14 cellular contexts compared by ENCODE assay signal in genomic region chr11:115644846-115645245, GRCh38.
A peak's percentile ranks its signal among the peaks of the same experiment; 100 is the strongest.
DNase-seq lines count a peak whose midpoint lies in the region; ATAC-seq, FAIRE-seq and TF ChIP-seq lines count a peak whose summit lies in the region.
"Had no signal": no experiment of that assay in that cellular context is flagged by ENCODE, and none has a peak within 500 bp of the region (broad histone marks: within the 10 kb centered on the region; RNA-seq: fewer than 3 reads in every experiment).

No MANE protein-coding gene starts in this region.

- POLR2A ChIA-PET in AG04450 (lab: Yijun Ruan, JAX), result no interaction called here
- POLR2A ChIA-PET in IMR-90 (lab: Charles Lee; ENCODE audit: unreplicated experiment), result no interaction called here

- no peak overlapping the region for H2BK20ac ChIP-seq in IMR-90 (ENCODE audit: low read depth, low read length)

- H3K27me3 ChIP-seq in AG04450 (ENCODE audit: control insufficient read depth, insufficient read depth, low read length) (peaks cover 35% of the 10 kb centered on the region), IMR-90 (ENCODE audit: control insufficient read depth, insufficient read depth, low read length) (peaks cover 39% of the 10 kb centered on the region), ascending aorta (no peaks in the 10 kb centered on the region), adrenal gland (peaks cover 13% of the 10 kb centered on the region)

- TF ChIP-seq CTCF in AG04450 (IDR thresholded peaks at IDR 0.05; ENCODE audit: low read depth, low read length) (no peak), IMR-90 (conservative IDR thresholded peaks at IDR 0.05; ENCODE audit: low read depth, low read length) (no peak), astrocyte of the cerebellum (IDR thresholded peaks at IDR 0.05; ENCODE audit: low read depth, low read length, missing control alignments) (no peak), ascending aorta (IDR thresholded peaks at IDR 0.05) (no peak), adrenal gland (IDR thresholded peaks at IDR 0.05) (no peak)

- dilution Hi-C loops in IMR-90 (cut with HindIII; ENCODE audit: low sequenced_read_pairs, unreplicated experiment), result no loop called here

- H3K4ac ChIP-seq in IMR-90 (ENCODE audit: low read depth, low read length), result no peak overlapping the region

- no peak overlapping the region for H2AK5ac ChIP-seq in IMR-90 (ENCODE audit: low read depth, low read length)

- intact Hi-C loops in IMR-90 (cut with micrococcal nuclease), result no loop called here
- intact Hi-C loops in ascending aorta (cut with DNase I), result no loop called here
- intact Hi-C loops in adrenal gland (cut with DNase I), result no loop called here

- no peak overlapping the region for H3K27ac ChIP-seq in AG04450 (ENCODE audit: low read depth, low read length)
- H3K27ac ChIP-seq in IMR-90 (ENCODE audit: insufficient read depth, low read length), result no peak overlapping the region
- H3K27ac ChIP-seq in ascending aorta, result no peak overlapping the region
- no peak overlapping the region for H3K27ac ChIP-seq in adrenal gland
- H3K27ac ChIP-seq: A549, SK-N-MC had no signal

- peak; percentile 42 for DNase-seq in AG04450 (ENCODE audit: low read depth, low spot score)
- peak; percentile 65 for DNase-seq in IMR-90
- peak; percentile 54 for DNase-seq in astrocyte of the cerebellum (ENCODE audit: low read depth)
- peak; percentile 85 for DNase-seq in left kidney (ENCODE audit: low read depth, low spot score)
- DNase-seq in activated CD4-positive, CD25-positive, alpha-beta regulatory T cell (lab: John Stamatoyannopoulos, UW), result no peak
- no peak for DNase-seq in ascending aorta (ENCODE audit: low spot score in 2 of 2)
- no peak for DNase-seq in frontal cortex (ENCODE audit: low spot score in 2 of 2)
- no peak for DNase-seq in adrenal gland
- DNase-seq: NCI-H2081 treated with DMSO at 0.1 percent for 48 hours, NCI-H748 treated with DMSO at 0.1 percent for 48 hours, PC-3 had no signal

- H3K56ac ChIP-seq in IMR-90 (ENCODE audit: extremely low read depth, insufficient read depth, low read length), result no peak overlapping the region

- H3K4me1 ChIP-seq in IMR-90 (ENCODE audit: control insufficient read depth, insufficient read depth, low read length) (no peaks in the 10 kb centered on the region), ascending aorta (no peaks in the 10 kb centered on the region), adrenal gland (replicated peaks in 1 of 2) (no peaks in the 10 kb centered on the region)
- H3K4me1 ChIP-seq: A549 had no signal

- no peak overlapping the region for H3K9ac ChIP-seq in IMR-90 (ENCODE audit: low read depth, low read length)

- in situ Hi-C loops in IMR-90 (cut with MboI; ENCODE audit: low sequenced_read_pairs) (no loop called here), astrocyte of the cerebellum (cut with HindIII; ENCODE audit: low sequenced_read_pairs) (no loop called here)

- no peak overlapping the region for H2AK9ac ChIP-seq in IMR-90 (replicated peaks; ENCODE audit: low read depth, low read length, poor library complexity)

- H3K4me2 ChIP-seq in IMR-90 (ENCODE audit: low read depth, low read length), result no peak overlapping the region
- H3K4me2 ChIP-seq: A549 had no signal

- H3K9me3 ChIP-seq in AG04450 (ENCODE audit: control insufficient read depth, insufficient read depth, low read length) (peaks cover 5% of the 10 kb centered on the region; the same call in 1 of the 2 replicates), IMR-90 (ENCODE audit: control insufficient read depth, insufficient read depth, low read length) (no peaks in the 10 kb centered on the region), ascending aorta (no peaks in the 10 kb centered on the region), adrenal gland (replicated peaks in 1 of 3) (no peaks in the 10 kb centered on the region)
- H3K9me3 ChIP-seq: A549 had no signal

- H3K14ac ChIP-seq in IMR-90 (replicated peaks; ENCODE audit: low read depth, low read length), result no peak overlapping the region

- peak; percentile 37 for ATAC-seq in IMR-90 (ENCODE audit: low read depth)
- ATAC-seq: A549, PC-3 had no signal

- no peak for FAIRE-seq in frontal cortex (lab: Jason Lieb, UNC)
- FAIRE-seq: A549, GM19239 had no signal

- no peaks in the 10 kb centered on the region for H4K20me1 ChIP-seq in IMR-90 (ENCODE audit: insufficient read depth, low read length)

- CTCF ChIA-PET in AG04450 (lab: Charles Lee), result no interaction called here
- CTCF ChIA-PET in IMR-90 (lab: Yijun Ruan, JAX), result interaction anchor here (1.9 kb wide), 1 partner anchor 8 kb away, joined by 5 read pairs; no protein-coding TSS in a partner anchor

- H3K79me1 ChIP-seq in IMR-90 (ENCODE audit: low read depth in 1 of 2, low read length in 2 of 2), result no peaks in the 10 kb centered on the region

- H2AFZ ChIP-seq in IMR-90 (replicated peaks; ENCODE audit: low read length, poor library complexity), result no peak overlapping the region

- H4K5ac ChIP-seq in IMR-90 (ENCODE audit: low read depth, low read length), result no peak overlapping the region

- no peak overlapping the region for H3K18ac ChIP-seq in IMR-90 (ENCODE audit: low read depth, low read length)

- no peak overlapping the region for H4K91ac ChIP-seq in IMR-90 (ENCODE audit: insufficient read depth, low read depth, low read length)

- H3K9me1 ChIP-seq in IMR-90 (ENCODE audit: insufficient read depth, low read length), result no peaks in the 10 kb centered on the region

- H2BK120ac ChIP-seq in IMR-90 (ENCODE audit: low read depth, low read length), result no peak overlapping the region

- H3K4me3 ChIP-seq in AG04450 (ENCODE audit: low read depth, low read length), result no peak overlapping the region
- H3K4me3 ChIP-seq in IMR-90 (ENCODE audit: insufficient read depth, low read depth, low read length), result no peak overlapping the region
- H3K4me3 ChIP-seq in astrocyte of the cerebellum (ENCODE audit: low read depth, low read length), result no peak overlapping the region
- H3K4me3 ChIP-seq in ascending aorta, result no peak overlapping the region
- H3K4me3 ChIP-seq in adrenal gland, result no peak overlapping the region
- H3K4me3 ChIP-seq: A549, SK-N-MC had no signal

- no peak overlapping the region for H3K23ac ChIP-seq in IMR-90 (ENCODE audit: low read depth, low read length)

- BruUV-seq in IMR-90 (replicated peaks; lab: Mats Ljungman, UMichigan), result no TSS peak

- WGBS in IMR-90 (ENCODE audit: extremely low coverage in 2 of 2, insufficient read length in 1 of 2), 2 experiments, result no CpG with 5 or more reads among the region's 4 CpGs
- 61 to 74% (median 67%) methylated on average over 4 of the region's 4 CpGs for WGBS in adrenal gland, 4 donors

- H2BK15ac ChIP-seq in IMR-90 (ENCODE audit: low read depth, low read length), result no peak overlapping the region; the same call in 2 of the 3 replicates

- H4K8ac ChIP-seq in IMR-90 (ENCODE audit: low read depth in 2 of 2, low read length in 2 of 2), result no peak overlapping the region

- H2BK5ac ChIP-seq in IMR-90 (ENCODE audit: low read depth, low read length, poor library complexity, severe bottlenecking), result no peak overlapping the region

- no peak for TF ChIP-seq POLR2A in IMR-90 (IDR thresholded peaks at IDR 0.05; ENCODE audit: low read depth, low read length)
- TF ChIP-seq POLR2A in adrenal gland (IDR thresholded peaks at IDR 0.05), result no peak

- H3K36me3 ChIP-seq in IMR-90 (ENCODE audit: control insufficient read depth, insufficient read depth, low read length) (no peaks in the 10 kb centered on the region), ascending aorta (no peaks in the 10 kb centered on the region), adrenal gland (replicated peaks in 1 of 2) (no peaks in the 10 kb centered on the region)

- no peak for TF ChIP-seq RAD21 in IMR-90 (IDR thresholded peaks at IDR 0.05; ENCODE audit: low read length)

TF ChIP-seq in IMR-90, 13 proteins besides CTCF, POLR2A, EP300 and RAD21:
- no peak for TF ChIP-seq FOS (IDR thresholded peaks at IDR 0.05; ENCODE audit: low read depth, low read length)
- no peak for TF ChIP-seq CHD1 (IDR thresholded peaks at IDR 0.05; ENCODE audit: low read depth, low read length)
- TF ChIP-seq MXI1 (IDR thresholded peaks at IDR 0.05; ENCODE audit: borderline replicate concordance, low read depth, low read length), result no peak
- no peak for TF ChIP-seq RCOR1 (IDR thresholded peaks at IDR 0.05; ENCODE audit: insufficient replicate concordance, low read length)
- TF ChIP-seq BHLHE40 (IDR thresholded peaks at IDR 0.05; ENCODE audit: low read depth, low read length), result no peak
- no peak for TF ChIP-seq MAFK (IDR thresholded peaks at IDR 0.05; ENCODE audit: low read depth, low read length)
- TF ChIP-seq NFE2L2 (IDR thresholded peaks at IDR 0.05; ENCODE audit: low read depth, low read length), result no peak
- no peak for TF ChIP-seq MAZ (IDR thresholded peaks at IDR 0.05; ENCODE audit: borderline replicate concordance, low read depth, low read length)
- no peak for TF ChIP-seq SMC3 (IDR thresholded peaks at IDR 0.05; ENCODE audit: low read depth, low read length)
- no peak for TF ChIP-seq USF2 (IDR thresholded peaks at IDR 0.05; ENCODE audit: low read depth, low read length)

Comparison
In these comparisons a context has a peak if more than half of its experiments do, and no peak if none do; other contexts are left out.
1. DNase-seq: peak in AG04450 (single experiment), IMR-90 (single experiment), astrocyte of the cerebellum (single experiment) and left kidney (single experiment); none in activated CD4-positive, CD25-positive, alpha-beta regulatory T cell (0 of 4), ascending aorta (0 of 2), frontal cortex (0 of 2) and adrenal gland (0 of 7).